ENCODE assay signal across 9 cellular contexts in genomic region chr5:152514827-152515397, GRCh38.
A peak's percentile ranks its signal among the peaks of the same experiment; 100 is the strongest.
DNase-seq lines count a peak whose midpoint lies in the region; ATAC-seq and TF ChIP-seq lines count a peak whose summit lies in the region.
"Had no signal": no experiment of that assay in that cellular context is flagged by ENCODE, and none has a peak within 500 bp of the region (broad histone marks: within the 10 kb centered on the region; RNA-seq: fewer than 3 reads in every experiment).

No MANE protein-coding gene starts in this region.

- H3K4me3 Mint-ChIP-seq in T-cell = no peak overlapping the region
- H3K4me3 Mint-ChIP-seq: activated naive CD4-positive, alpha-beta T cell treated with anti-CD3 and anti-CD28 coated beads, Interleukin-2, amount 50 U/mL, for 24 hours had no signal

- in situ Hi-C loops in brain microvascular endothelial cell (cut with HindIII; ENCODE audit: low pct_ligation_motif_present, low sequenced_read_pairs) = no loop called here

- H3K9me3 Mint-ChIP-seq in T-cell = no peaks in the 10 kb centered on the region
- H3K9me3 Mint-ChIP-seq: activated naive CD4-positive, alpha-beta T cell treated with anti-CD3 and anti-CD28 coated beads, Interleukin-2, amount 50 U/mL, for 24 hours had no signal

- H3K36me3 Mint-ChIP-seq in T-cell = no peaks in the 10 kb centered on the region
- H3K36me3 Mint-ChIP-seq: activated naive CD4-positive, alpha-beta T cell treated with anti-CD3 and anti-CD28 coated beads, Interleukin-2, amount 50 U/mL, for 24 hours had no signal

- intact Hi-C loops in Right ventricle myocardium inferior (cut with DNase I) = loop anchor here (5.0 kb wide), 2 partner anchors 688 to 858 kb away; no protein-coding TSS in a partner anchor

- H3K4me3 ChIP-seq in cardiac muscle cell (no peak overlapping the region), brain microvascular endothelial cell (ENCODE audit: low read depth, low read length) (no peak overlapping the region)

- no peak overlapping the region for H3K27ac ChIP-seq in cardiac muscle cell
- H3K27ac ChIP-seq in brain microvascular endothelial cell = no peak overlapping the region
- H3K27ac ChIP-seq in substantia nigra (ENCODE audit: low read depth, low read length, poor library complexity, severe bottlenecking) = no peak overlapping the region

- peaks cover 12 to 20% of the 10 kb centered on the region in 2 donors for H3K27me3 Mint-ChIP-seq in T-cell

- H3K4me1 Mint-ChIP-seq in T-cell = no peaks in the 10 kb centered on the region
- H3K4me1 Mint-ChIP-seq: activated naive CD4-positive, alpha-beta T cell treated with anti-CD3 and anti-CD28 coated beads, Interleukin-2, amount 50 U/mL, for 24 hours had no signal

- H3K9me3 ChIP-seq in cardiac muscle cell (ENCODE audit: low read depth) = no peaks in the 10 kb centered on the region

- H3K27me3 ChIP-seq in cardiac muscle cell (no peaks in the 10 kb centered on the region), brain microvascular endothelial cell (replicated peaks) (no peaks in the 10 kb centered on the region)

- TF ChIP-seq CTCF in cardiac muscle cell (IDR thresholded peaks at IDR 0.05; ENCODE audit: low read depth, low read length) (peak; percentile 48), brain microvascular endothelial cell (IDR thresholded peaks at IDR 0.05; ENCODE audit: low read depth, low read length, missing control alignments) (peak; percentile 39)

- POLR2A ChIA-PET in T-cell (lab: Charles Lee) = interaction anchor here in 1 of 2 donors (0.6 kb wide), 1 partner anchor 124 kb away, joined by 4 read pairs; no protein-coding TSS in a partner anchor

- peaks cover 4% of the 10 kb centered on the region for H3K4me1 ChIP-seq in cardiac muscle cell (ENCODE audit: low read depth)

- no peak overlapping the region for H3K27ac Mint-ChIP-seq in T-cell
- H3K27ac Mint-ChIP-seq: activated naive CD4-positive, alpha-beta T cell treated with anti-CD3 and anti-CD28 coated beads, Interleukin-2, amount 50 U/mL, for 24 hours had no signal

- ATAC-seq in Right ventricle myocardium inferior = no peak
- no peak for ATAC-seq in T-cell (replicated peaks in 1 of 4)

- CTCF ChIA-PET in T-cell (lab: Charles Lee) = interaction anchor here in 1 of 2 donors (0.9 to 1.5 kb wide), 3 partner anchors 10 to 618 kb away, joined by 4 to 8 read pairs (median 6); no protein-coding TSS in a partner anchor

- DNase-seq in cardiac muscle cell (ENCODE audit: low read depth in 1 of 2, low spot score in 1 of 2) (peak; percentile 24 to 56), Right ventricle myocardium inferior (ENCODE audit: missing footprints) (no peak), NCI-H1930 (lab: John Stamatoyannopoulos, UW) (peak; percentile 9 to 11), brain microvascular endothelial cell (no peak), non-pigmented ciliary epithelial cell (ENCODE audit: low read depth) (peak; percentile 1), T-cell (no peak), GM19238 (ENCODE audit: insufficient read length, low spot score) (no peak), substantia nigra (lab: John Stamatoyannopoulos, UW) (no peak)

- H3K36me3 ChIP-seq in cardiac muscle cell (no peaks in the 10 kb centered on the region), brain microvascular endothelial cell (replicated peaks) (no peaks in the 10 kb centered on the region)

Comparison
In these comparisons a context has a peak if more than half of its experiments do, and no peak if none do; other contexts are left out.
1. DNase-seq: peak in cardiac muscle cell (2 of 2), NCI-H1930 (2 of 2) and non-pigmented ciliary epithelial cell (single experiment); none in Right ventricle myocardium inferior (single experiment), brain microvascular endothelial cell (single experiment), T-cell (0 of 34), GM19238 (single experiment) and substantia nigra (0 of 49).